10 cellular contexts compared by ENCODE assay signal in genomic region chr21:16194851-16195251, GRCh38.
A peak's percentile ranks its signal among the peaks of the same experiment; 100 is the strongest.
DNase-seq lines count a peak whose midpoint lies in the region; ATAC-seq and TF ChIP-seq lines count a peak whose summit lies in the region.
"Had no signal": no experiment of that assay in that cellular context is flagged by ENCODE, and none has a peak within 500 bp of the region (broad histone marks: within the 10 kb centered on the region; RNA-seq: fewer than 3 reads in every experiment).

No MANE protein-coding gene starts in this region.

- peak overlapping the region; percentile 68 for H3K27ac ChIP-seq in MM.1S (ENCODE audit: low read length)

- H3K9me3 ChIP-seq in MM.1S (replicated peaks; ENCODE audit: insufficient read depth, low read length): no peaks in the 10 kb centered on the region

- H3K27me3 Mint-ChIP-seq in progenitor cell of endocrine pancreas: no peaks in the 10 kb centered on the region
- H3K27me3 Mint-ChIP-seq: activated B cell treated with CpG ODN at 0.5 μM for 24 hours had no signal

- peak overlapping the region; percentile 96 for H3K27ac Mint-ChIP-seq in progenitor cell of endocrine pancreas
- H3K27ac Mint-ChIP-seq: activated B cell treated with CpG ODN at 0.5 μM for 24 hours had no signal

- peak overlapping the region; percentile 62 for H3K9ac ChIP-seq in MM.1S (ENCODE audit: low read length)

- H3K4me1 Mint-ChIP-seq in progenitor cell of endocrine pancreas (ENCODE audit: low read depth): peaks cover 48% of the 10 kb centered on the region

- no peaks in the 10 kb centered on the region for H4K20me1 ChIP-seq in MM.1S (ENCODE audit: insufficient read depth, low read length)

- no peaks in the 10 kb centered on the region for H3K27me3 ChIP-seq in MM.1S (replicated peaks; ENCODE audit: insufficient read depth, low read length)

- peak overlapping the region; percentile 72 for H3K4me3 Mint-ChIP-seq in progenitor cell of endocrine pancreas (ENCODE audit: low read depth)

- peaks cover 26% of the 10 kb centered on the region for H3K9me3 Mint-ChIP-seq in progenitor cell of endocrine pancreas (ENCODE audit: low read depth)
- H3K9me3 Mint-ChIP-seq: activated B cell treated with CpG ODN at 0.5 μM for 24 hours had no signal

- ATAC-seq in GM21717 (IDR thresholded peaks at IDR 0.05; ENCODE audit: unreplicated experiment): no peak

- no peaks in the 10 kb centered on the region for H3K36me3 ChIP-seq in MM.1S (replicated peaks; ENCODE audit: insufficient read depth, low read length)

- TF ChIP-seq CTCF in MM.1S (IDR thresholded peaks at IDR 0.05; ENCODE audit: low read length) (no peak), fibroblast of pulmonary artery (IDR thresholded peaks at IDR 0.05; ENCODE audit: low read length, missing control alignments) (no peak), progenitor cell of endocrine pancreas (IDR thresholded peaks at IDR 0.05; ENCODE audit: unreplicated experiment) (no peak)

- no peaks in the 10 kb centered on the region for H3K9me2 ChIP-seq in MM.1S (replicated peaks; ENCODE audit: insufficient read depth, low read length)

- peaks cover 9% of the 10 kb centered on the region; the same call in 1 of the 2 replicates for H3K79me2 ChIP-seq in MM.1S (ENCODE audit: low read length)

- DNase-seq in EL (peak; percentile 53), MM.1S (peak; percentile 44), fibroblast of pulmonary artery (ENCODE audit: low read depth) (peak; percentile 55), progenitor cell of endocrine pancreas (ENCODE audit: low spot score, unreplicated experiment) (no peak), SW 1271 (lab: John Stamatoyannopoulos, UW) (no peak), NCI-H1092 treated with DMSO at 0.1 percent for 48 hours (lab: John Stamatoyannopoulos, UW) (no peak), NOMO-1 (lab: John Stamatoyannopoulos, UW; ENCODE audit: unreplicated experiment in 2 of 2) (no peak)
- DNase-seq: activated B cell treated with CpG ODN at 0.5 μM for 24 hours, GOT3 had no signal

- H3K4me3 ChIP-seq in MM.1S (ENCODE audit: low read length): peak overlapping the region; percentile 66
- peak overlapping the region; percentile 61 for H3K4me3 ChIP-seq in fibroblast of pulmonary artery (replicated peaks; ENCODE audit: low read depth, low read length)

- H3K4me1 ChIP-seq in MM.1S (ENCODE audit: low read length): peaks cover 15% of the 10 kb centered on the region

- peaks cover 11% of the 10 kb centered on the region for H3F3A ChIP-seq in MM.1S (ENCODE audit: insufficient read depth, low read length)

- H3K4me2 ChIP-seq in MM.1S (ENCODE audit: low read depth, low read length): peak overlapping the region; percentile 49

- peaks cover 11% of the 10 kb centered on the region for H3K36me3 Mint-ChIP-seq in progenitor cell of endocrine pancreas (ENCODE audit: insufficient read depth)

- peak overlapping the region; percentile 68 for H2AFZ ChIP-seq in MM.1S (ENCODE audit: low read length)

Comparison
In these comparisons a context has a peak if more than half of its experiments do, and no peak if none do; other contexts are left out.
1. DNase-seq: peak in EL (single experiment), MM.1S (single experiment) and fibroblast of pulmonary artery (single experiment); none in progenitor cell of endocrine pancreas (single experiment), SW 1271 (0 of 2), NCI-H1092 treated with DMSO at 0.1 percent for 48 hours (single experiment) and NOMO-1 (0 of 2).